In the genomic region with DNA sequence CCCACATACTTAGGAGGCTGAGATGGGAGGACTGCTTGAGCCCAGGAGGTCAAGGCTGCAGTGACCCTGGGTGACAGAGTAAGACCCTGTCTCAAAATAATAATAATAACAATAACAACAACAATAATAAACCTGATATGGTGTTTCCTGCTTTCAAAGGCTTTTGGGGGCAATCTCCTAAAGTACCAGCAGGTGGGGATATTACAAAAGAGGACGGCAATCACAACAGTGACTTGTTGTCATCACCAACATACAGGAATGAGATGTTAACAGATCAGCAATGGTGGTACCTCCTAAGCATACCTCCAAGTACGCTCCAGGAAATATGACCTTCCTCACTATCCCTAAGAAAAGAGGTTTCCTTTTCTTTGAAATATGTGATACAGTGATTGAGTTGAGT, we compare ENCODE assay signal across 8 cellular contexts.
A peak's percentile ranks its signal among the peaks of the same experiment; 100 is the strongest.
DNase-seq lines count a peak whose midpoint lies in the region; ATAC-seq and TF ChIP-seq lines count a peak whose summit lies in the region.

No MANE protein-coding gene starts in this region.

- H3K4me3 Mint-ChIP-seq in immature natural killer cell: no peak overlapping the region
- no peak overlapping the region for H3K4me3 Mint-ChIP-seq in activated CD8-positive, alpha-beta memory T cell treated with anti-CD3 and anti-CD28 coated beads, Interleukin-2, amount 10 ng/mL, durations not matched to agents 7 days and 5 days

- no peaks in the 10 kb centered on the region for H4K20me1 ChIP-seq in KMS-11 (ENCODE audit: insufficient read depth)

- TF ChIP-seq CTCF in KMS-11 (conservative IDR thresholded peaks at IDR 0.05; ENCODE audit: low read depth, low read length) (peak; percentile 74), adrenal gland (IDR thresholded peaks at IDR 0.05) (peak in 5 of 6 experiments; percentile 23 to 51 (median 39))

- H2AFZ ChIP-seq in KMS-11 (ENCODE audit: low read depth): no peak overlapping the region

- no peaks in the 10 kb centered on the region for H3K36me3 Mint-ChIP-seq in immature natural killer cell
- no peaks in the 10 kb centered on the region for H3K36me3 Mint-ChIP-seq in activated CD8-positive, alpha-beta memory T cell treated with anti-CD3 and anti-CD28 coated beads, Interleukin-2, amount 10 ng/mL, durations not matched to agents 7 days and 5 days

- no peak for TF ChIP-seq POLR2A in adrenal gland (IDR thresholded peaks at IDR 0.05)

- H3K4me2 ChIP-seq in KMS-11: no peak overlapping the region

- H3K4me3 ChIP-seq in KMS-11 (IDR thresholded peaks at IDR 0.05; ENCODE audit: insufficient read depth, low read depth, low read length) (no peak overlapping the region), adrenal gland (no peak overlapping the region)

- H3K27me3 Mint-ChIP-seq in immature natural killer cell (ENCODE audit: low read depth in 3 of 3): peaks cover 0 to 2% (median 0%) of the 10 kb centered on the region in 3 donors
- H3K27me3 Mint-ChIP-seq in activated CD8-positive, alpha-beta memory T cell treated with anti-CD3 and anti-CD28 coated beads, Interleukin-2, amount 10 ng/mL, durations not matched to agents 7 days and 5 days: no peaks in the 10 kb centered on the region

- intact Hi-C loops in adrenal gland (cut with DNase I): no loop called here

- peak; percentile 3 to 26 for DNase-seq in NCI-H2081 (lab: John Stamatoyannopoulos, UW)
- no peak for DNase-seq in NCI-H2081 treated with DMSO at 0.1 percent for 48 hours (lab: John Stamatoyannopoulos, UW)
- peak in 1 of 7 donors; percentile 4 for DNase-seq in adrenal gland
- DNase-seq in kidney tubule cell (ENCODE audit: low spot score): peak; percentile 53
- DNase-seq in immature natural killer cell: no peak
- DNase-seq in activated CD8-positive, alpha-beta memory T cell treated with anti-CD3 and anti-CD28 coated beads, Interleukin-2, amount 10 ng/mL, durations not matched to agents 7 days and 5 days: no peak

- H3K36me3 ChIP-seq in KMS-11 (ENCODE audit: insufficient read depth) (no peaks in the 10 kb centered on the region), adrenal gland (replicated peaks in 1 of 2) (no peaks in the 10 kb centered on the region)

- no peaks in the 10 kb centered on the region for H3K4me1 Mint-ChIP-seq in immature natural killer cell
- H3K4me1 Mint-ChIP-seq in activated CD8-positive, alpha-beta memory T cell treated with anti-CD3 and anti-CD28 coated beads, Interleukin-2, amount 10 ng/mL, durations not matched to agents 7 days and 5 days: no peaks in the 10 kb centered on the region

- H3K79me2 ChIP-seq in KMS-11 (ENCODE audit: insufficient read depth, low read depth): no peaks in the 10 kb centered on the region

- ATAC-seq in GM21723 (IDR thresholded peaks at IDR 0.05; ENCODE audit: unreplicated experiment): peak; percentile 86
- ATAC-seq in activated CD8-positive, alpha-beta memory T cell treated with anti-CD3 and anti-CD28 coated beads, Interleukin-2, amount 10 ng/mL, durations not matched to agents 7 days and 5 days: no peak

- no peaks in the 10 kb centered on the region for H3K9me3 ChIP-seq in adrenal gland (replicated peaks in 1 of 3)

- H3K27ac ChIP-seq in KMS-11: no peak overlapping the region
- no peak overlapping the region for H3K27ac ChIP-seq in adrenal gland

- H3K27ac Mint-ChIP-seq in immature natural killer cell: no peak overlapping the region
- H3K27ac Mint-ChIP-seq in activated CD8-positive, alpha-beta memory T cell treated with anti-CD3 and anti-CD28 coated beads, Interleukin-2, amount 10 ng/mL, durations not matched to agents 7 days and 5 days: no peak overlapping the region

- peaks cover 0 to 16% (median 0%) of the 10 kb centered on the region in 6 donors for H3K9me3 Mint-ChIP-seq in immature natural killer cell
- no peaks in the 10 kb centered on the region for H3K9me3 Mint-ChIP-seq in activated CD8-positive, alpha-beta memory T cell treated with anti-CD3 and anti-CD28 coated beads, Interleukin-2, amount 10 ng/mL, durations not matched to agents 7 days and 5 days (ENCODE audit: low read depth)

- 13 to 23% (median 18%) methylated on average over 2 of the region's 2 CpGs for WGBS in adrenal gland, 4 donors

- H3K27me3 ChIP-seq in KMS-11 (ENCODE audit: insufficient read depth, low read depth): no peaks in the 10 kb centered on the region
- H3K27me3 ChIP-seq in adrenal gland: no peaks in the 10 kb centered on the region

- H3K4me1 ChIP-seq in KMS-11 (ENCODE audit: low read depth, poor library complexity, severe bottlenecking): no peaks in the 10 kb centered on the region
- no peaks in the 10 kb centered on the region for H3K4me1 ChIP-seq in adrenal gland (replicated peaks in 1 of 2)

- CTCF ChIA-PET in activated CD8-positive, alpha-beta memory T cell treated with anti-CD3 and anti-CD28 coated beads, Interleukin-2, amount 10 ng/mL, durations not matched to agents 7 days and 5 days (lab: Charles Lee): no interaction called here

- no peak overlapping the region for H3K9ac ChIP-seq in KMS-11

Comparison
In these comparisons a context has a peak if more than half of its experiments do, and no peak if none do; other contexts are left out.
1. DNase-seq: peak in NCI-H2081 (2 of 2) and kidney tubule cell (single experiment); none in NCI-H2081 treated with DMSO at 0.1 percent for 48 hours (single experiment), immature natural killer cell (0 of 3) and activated CD8-positive, alpha-beta memory T cell treated with anti-CD3 and anti-CD28 coated beads, Interleukin-2, amount 10 ng/mL, durations not matched to agents 7 days and 5 days (single experiment).